Comparison of ENCODE assay signal across 19 cellular contexts in genomic region chr2:158412206-158412605, GRCh38. TPM values are rescaled to one million over a fixed set of nuclear protein-coding genes. Genes with fewer than 3 reads are reported as not detected.
DNase-seq lines count a peak whose midpoint lies in the region; ATAC-seq, FAIRE-seq and TF ChIP-seq lines count a peak whose summit lies in the region.
"Had no signal": no experiment of that assay in that cellular context is flagged by ENCODE, and none has a peak within 500 bp of the region (broad histone marks: within the 10 kb centered on the region; RNA-seq: fewer than 3 reads in every experiment).

No MANE protein-coding gene starts in this region.

- POLR2A ChIA-PET in AG04449 (lab: Yijun Ruan, JAX): no interaction called here

- DNase-seq in AG04449 (ENCODE audit: low read depth, low spot score) (peak; percentile 59), H54 (ENCODE audit: insufficient read length, low spot score) (no peak), astrocyte of the cerebellum (ENCODE audit: low read depth) (peak; percentile 23), iris pigment epithelial cell (ENCODE audit: low read depth) (peak; percentile 68), NCI-H82 treated with DMSO at 0.1 percent for 48 hours (lab: John Stamatoyannopoulos, UW; ENCODE audit: unreplicated experiment) (no peak), frontal cortex (ENCODE audit: low spot score in 2 of 2) (no peak)
- DNase-seq: activated CD4-positive, CD25-positive, alpha-beta regulatory T cell treated with anti-CD3 and anti-CD28 coated beads, Interleukin-2, amount 50 U/mL, for 72 hours; NCI-H146; NCI-H2171 treated with DMSO at 0.1 percent for 48 hours; NCI-H774; PC-3; stimulated activated naive CD8-positive, alpha-beta T cell treated with anti-CD3 and anti-CD28 coated beads, Interleukin-15, Interleukin-2, amounts not matched to agents 100 U/mL and 50 U/mL, for 24 hours; upper lobe of left lung had no signal

- H3K4me3 ChIP-seq in AG04449 (ENCODE audit: low read depth, low read length): no peak overlapping the region
- H3K4me3 ChIP-seq in astrocyte of the cerebellum (ENCODE audit: low read depth, low read length): no peak overlapping the region
- H3K4me3 ChIP-seq: hepatocyte, neural progenitor cell, right atrium auricular region, upper lobe of left lung had no signal

- no peaks in the 10 kb centered on the region for H3K4me1 Mint-ChIP-seq in activated T-helper 17 cell treated with anti-CD3 and anti-CD28 coated beads, Interleukin-2, amount 50 U/mL, for 72 hours
- H3K4me1 Mint-ChIP-seq: neural progenitor cell had no signal

- peaks cover 17% of the 10 kb centered on the region for H3K9me3 Mint-ChIP-seq in activated T-helper 17 cell treated with anti-CD3 and anti-CD28 coated beads, Interleukin-2, amount 50 U/mL, for 72 hours

- no peak for TF ChIP-seq CTCF in AG04449 (IDR thresholded peaks at IDR 0.05; ENCODE audit: insufficient read depth, low read length, missing control alignments)
- TF ChIP-seq CTCF in astrocyte of the cerebellum (IDR thresholded peaks at IDR 0.05; ENCODE audit: low read depth, low read length, missing control alignments): no peak

- H3K4me3 Mint-ChIP-seq in activated T-helper 17 cell treated with anti-CD3 and anti-CD28 coated beads, Interleukin-2, amount 50 U/mL, for 72 hours: no peak overlapping the region
- H3K4me3 Mint-ChIP-seq: neural progenitor cell had no signal

- TF ChIP-seq POLR2A in H54 (IDR thresholded peaks at IDR 0.05; ENCODE audit: low read depth, low read length): no peak

- CTCF ChIA-PET in AG04449 (lab: Yijun Ruan, JAX): no interaction called here

- H3K27me3 Mint-ChIP-seq in activated T-helper 17 cell treated with anti-CD3 and anti-CD28 coated beads, Interleukin-2, amount 50 U/mL, for 72 hours: peaks cover 19% of the 10 kb centered on the region

- no peak for ATAC-seq in activated T-helper 17 cell treated with anti-CD3 and anti-CD28 coated beads, Interleukin-2, amount 50 U/mL, for 72 hours (replicated peaks)
- ATAC-seq in GM18873 (IDR thresholded peaks at IDR 0.05; ENCODE audit: low FRiP score, unreplicated experiment): no peak
- ATAC-seq: esophagus mucosa; PC-3; stimulated activated naive CD8-positive, alpha-beta T cell treated with anti-CD3 and anti-CD28 coated beads, Interleukin-15, Interleukin-2, amounts not matched to agents 100 U/mL and 50 U/mL, for 24 hours had no signal

- in situ Hi-C loops in astrocyte of the cerebellum (cut with HindIII; ENCODE audit: low sequenced_read_pairs): no loop called here

- no peaks in the 10 kb centered on the region for H3K36me3 Mint-ChIP-seq in activated T-helper 17 cell treated with anti-CD3 and anti-CD28 coated beads, Interleukin-2, amount 50 U/mL, for 72 hours (ENCODE audit: low read depth)

- no peak overlapping the region for H3K27ac Mint-ChIP-seq in activated T-helper 17 cell treated with anti-CD3 and anti-CD28 coated beads, Interleukin-2, amount 50 U/mL, for 72 hours
- H3K27ac Mint-ChIP-seq: neural progenitor cell had no signal

- peak; percentile 30 for FAIRE-seq in H54 (lab: Jason Lieb, UNC)
- no peak for FAIRE-seq in frontal cortex (lab: Jason Lieb, UNC)

RNA-seq across cellular contexts. Expression of gene CCDC148, which starts 44.3 kb away (rescaled TPM):
- total RNA-seq in activated T-helper 17 cell treated with anti-CD3 and anti-CD28 coated beads, Interleukin-2, amount 50 U/mL, for 72 hours: under 1 TPM; 0.82 to 0.93 TPM
- 32.6 TPM for total RNA-seq in frontal cortex

RNA-seq across cellular contexts. Expression of gene PKP4, which starts 44.5 kb away (rescaled TPM):
- total RNA-seq in activated T-helper 17 cell treated with anti-CD3 and anti-CD28 coated beads, Interleukin-2, amount 50 U/mL, for 72 hours: 10 to 100 TPM; 24.0 to 35.0 TPM
- 103 TPM for total RNA-seq in frontal cortex

Comparison
In these comparisons a context has a peak if more than half of its experiments do, and no peak if none do; other contexts are left out.
1. DNase-seq: peak in AG04449 (single experiment), astrocyte of the cerebellum (single experiment) and iris pigment epithelial cell (single experiment); none in H54 (single experiment), NCI-H82 treated with DMSO at 0.1 percent for 48 hours (single experiment) and frontal cortex (0 of 2).
2. RNA of gene CCDC148, which starts 44.3 kb away (total RNA-seq): 32.6 TPM in frontal cortex (single experiment); 0.82 to 0.93 TPM in activated T-helper 17 cell treated with anti-CD3 and anti-CD28 coated beads, Interleukin-2, amount 50 U/mL, for 72 hours; every median in the first group is over 10 times any median in the second.